ENCODE assay signal across 22 cellular contexts in genomic region chr2:47803770-47804169, GRCh38.
"Had no signal": no experiment of that assay in that cellular context is flagged by ENCODE, and none has a peak within 500 bp of the region (broad histone marks: within the 10 kb centered on the region; RNA-seq: fewer than 3 reads in every experiment).

No MANE protein-coding gene starts in this region.

- H3K4me1 Mint-ChIP-seq: endodermal cell, neural progenitor cell had no signal

- H3K27ac ChIP-seq: hepatocyte, ovary, suprapubic skin, thyroid gland had no signal

- H3K27ac Mint-ChIP-seq: endodermal cell; natural killer cell treated with Interleukin-12 subunit alpha and Interleukin-12 subunit beta and Interleukin-15 and Interleukin-18, amount 100 ng/mL, for 72 hours; neural progenitor cell; type B pancreatic cell had no signal

- DNase-seq: effector CD4-positive, alpha-beta T cell; endodermal cell; foreskin melanocyte; head of caudate nucleus; kidney; left colon; left ventricle myocardium superior; midbrain; nucleus accumbens; ovary; right cardiac atrium; small intestine; stimulated activated CD4-positive, alpha-beta T cell treated with anti-CD3 and anti-CD28 coated beads, Interleukin-12 subunit alpha, Interleukin-12 subunit beta, amount 100 ng/mL, for 4 hours; stimulated activated naive CD8-positive, alpha-beta T cell treated with anti-CD3 and anti-CD28 coated beads, Interleukin-15, Interleukin-2, amounts not matched to agents 100 U/mL and 50 U/mL, for 24 hours; thyroid gland had no signal

- ATAC-seq: left colon; left ventricle myocardium superior; natural killer cell treated with Interleukin-12 subunit alpha and Interleukin-12 subunit beta and Interleukin-15 and Interleukin-18, amount 100 ng/mL, for 72 hours; right cardiac atrium; stimulated activated naive CD8-positive, alpha-beta T cell treated with anti-CD3 and anti-CD28 coated beads, Interleukin-15, Interleukin-2, amounts not matched to agents 100 U/mL and 50 U/mL, for 24 hours had no signal

- H3K4me3 ChIP-seq: hepatocyte, lung, neural progenitor cell, ovary, suprapubic skin, thyroid gland had no signal

- H3K4me3 Mint-ChIP-seq: endodermal cell; natural killer cell treated with Interleukin-12 subunit alpha and Interleukin-12 subunit beta and Interleukin-15 and Interleukin-18, amount 100 ng/mL, for 72 hours; neural progenitor cell; type B pancreatic cell had no signal

- H3K27me3 Mint-ChIP-seq: natural killer cell treated with Interleukin-12 subunit alpha and Interleukin-12 subunit beta and Interleukin-15 and Interleukin-18, amount 100 ng/mL, for 72 hours; progenitor cell of endocrine pancreas; type B pancreatic cell had no signal

- H3K9me3 Mint-ChIP-seq: endodermal cell had no signal
